8 cellular contexts compared by ENCODE assay signal in genomic region chr12:55019784-55020183, GRCh38. TPM values are rescaled to one million over a fixed set of nuclear protein-coding genes. Genes with fewer than 3 reads are reported as not detected.
A peak's percentile ranks its signal among the peaks of the same experiment; 100 is the strongest.
DNase-seq lines count a peak whose midpoint lies in the region; ATAC-seq, FAIRE-seq and TF ChIP-seq lines count a peak whose summit lies in the region.

A gene with protein sequence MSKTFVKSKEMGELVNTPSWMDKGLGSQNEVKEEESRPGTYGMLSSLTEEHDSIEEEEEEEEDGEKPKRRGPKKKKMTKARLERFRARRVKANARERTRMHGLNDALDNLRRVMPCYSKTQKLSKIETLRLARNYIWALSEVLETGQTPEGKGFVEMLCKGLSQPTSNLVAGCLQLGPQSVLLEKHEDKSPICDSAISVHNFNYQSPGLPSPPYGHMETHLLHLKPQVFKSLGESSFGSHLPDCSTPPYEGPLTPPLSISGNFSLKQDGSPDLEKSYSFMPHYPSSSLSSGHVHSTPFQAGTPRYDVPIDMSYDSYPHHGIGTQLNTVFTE (plus strand): TSS chr12:55019974. CDS start chr12:55026440, 6,466 bp downstream.

- H3K9me3 Mint-ChIP-seq in activated naive CD4-positive, alpha-beta T cell treated with anti-CD3 and anti-CD28 coated beads, Interleukin-2, amount 10 ng/mL, durations not matched to agents 7 days and 5 days: no peaks in the 10 kb centered on the region

- in situ Hi-C loops in K562 (cut with MboI): no loop called here

- no peak within 1 kb of the TSS for H3K4me3 Mint-ChIP-seq in activated naive CD4-positive, alpha-beta T cell treated with anti-CD3 and anti-CD28 coated beads, Interleukin-2, amount 10 ng/mL, durations not matched to agents 7 days and 5 days

- H3K79me2 ChIP-seq in K562 (ENCODE audit: control insufficient read depth, insufficient read depth, low read length): no peaks in the 10 kb centered on the region

- no peaks in the 10 kb centered on the region for H4K20me1 ChIP-seq in K562 (replicated peaks; ENCODE audit: control insufficient read depth, insufficient read depth, low read length)

- peaks cover 44% of the 10 kb centered on the region for H3K27me3 Mint-ChIP-seq in activated naive CD4-positive, alpha-beta T cell treated with anti-CD3 and anti-CD28 coated beads, Interleukin-2, amount 10 ng/mL, durations not matched to agents 7 days and 5 days

- H3K27me3 ChIP-seq in K562 (ENCODE audit: control insufficient read depth in 2 of 2, insufficient read depth in 2 of 2, low read length in 2 of 2): peaks cover 0 to 7% of the 10 kb centered on the region in 2 experiments; a peak in 2 of 5 replicates
- no peaks in the 10 kb centered on the region for H3K27me3 ChIP-seq in kidney epithelial cell (ENCODE audit: control insufficient read depth, insufficient read depth, low read length)
- H3K27me3 ChIP-seq in upper lobe of right lung: peaks cover 20% of the 10 kb centered on the region

- H3K9me3 ChIP-seq in K562 (replicated peaks; ENCODE audit: control insufficient read depth, insufficient read depth, low read depth, low read length): no peaks in the 10 kb centered on the region
- no peaks in the 10 kb centered on the region for H3K9me3 ChIP-seq in upper lobe of right lung

- intact Hi-C loops in K562 (cut with micrococcal nuclease): no loop called here
- intact Hi-C loops in upper lobe of right lung (cut with DNase I): no loop called here

- no peak for TF ChIP-seq RAD21 in K562 (CRISPR knock-in tag; conservative IDR thresholded peaks at IDR 0.05 in 1 of 2, IDR thresholded peaks at IDR 0.05 in 1 of 2)

- 8% methylated on average over 13 of the region's 13 CpGs for WGBS in K562 (ENCODE audit: insufficient coverage, low coverage, missing lambda C conversion rate)

- H2AFZ ChIP-seq in K562 (ENCODE audit: low read depth, low read length): no peak within 1 kb of the TSS

- BruUV-seq in K562 (replicated peaks; lab: Mats Ljungman, UMichigan): no TSS peak

- no peak for TF ChIP-seq EP300 in K562 (IDR thresholded peaks at IDR 0.05; ENCODE audit: low read length)

- H3K36me3 Mint-ChIP-seq in activated naive CD4-positive, alpha-beta T cell treated with anti-CD3 and anti-CD28 coated beads, Interleukin-2, amount 10 ng/mL, durations not matched to agents 7 days and 5 days: no peaks in the 10 kb centered on the region

- peaks cover 2% of the 10 kb centered on the region for H3K4me1 Mint-ChIP-seq in activated naive CD4-positive, alpha-beta T cell treated with anti-CD3 and anti-CD28 coated beads, Interleukin-2, amount 10 ng/mL, durations not matched to agents 7 days and 5 days

- CTCF ChIA-PET in activated naive CD4-positive, alpha-beta T cell treated with anti-CD3 and anti-CD28 coated beads, Interleukin-2, amount 10 ng/mL, durations not matched to agents 7 days and 5 days (lab: Charles Lee): interaction anchor here (0.9 to 1.7 kb wide), 2 partner anchors 26 to 52 kb away, joined by 3 to 6 read pairs; no protein-coding TSS in a partner anchor
- CTCF ChIA-PET in K562 (lab: Yijun Ruan, JAX; ENCODE audit: low intra/inter-chr PET ratio): no interaction called here

- POLR2A ChIA-PET in K562 (lab: Yijun Ruan, JAX): no interaction called here

- no peak within 1 kb of the TSS for H3K27ac Mint-ChIP-seq in activated naive CD4-positive, alpha-beta T cell treated with anti-CD3 and anti-CD28 coated beads, Interleukin-2, amount 10 ng/mL, durations not matched to agents 7 days and 5 days

- peak; percentile 87 for FAIRE-seq in K562 (lab: Jason Lieb, UNC)

- H3K27ac ChIP-seq in K562 (ENCODE audit: extremely low read depth, low read depth, low read length) (no peak within 1 kb of the TSS), upper lobe of right lung (no peak within 1 kb of the TSS)

- TF ChIP-seq CTCF in K562 (IDR thresholded peaks at IDR 0.05 in 2 of 3, conservative IDR thresholded peaks at IDR 0.05 in 1 of 3; ENCODE audit: insufficient read depth in 2 of 3, low read depth in 1 of 3, low read length in 3 of 3) (no peak), kidney epithelial cell (IDR thresholded peaks at IDR 0.05; ENCODE audit: insufficient read depth, low read length, poor library complexity, severe bottlenecking) (no peak), upper lobe of right lung (IDR thresholded peaks at IDR 0.05) (no peak)

- H3K4me2 ChIP-seq in K562 (ENCODE audit: insufficient read depth, low read length): no peak within 1 kb of the TSS

- DNase-seq in activated naive CD4-positive, alpha-beta T cell treated with anti-CD3 and anti-CD28 coated beads, Interleukin-2, amount 10 ng/mL, durations not matched to agents 7 days and 5 days: peak; percentile 41
- DNase-seq in activated naive CD4-positive, alpha-beta T cell (lab: John Stamatoyannopoulos, UW): no peak
- DNase-seq in NCI-H510A (lab: John Stamatoyannopoulos, UW) (peak; percentile 53), K562 (ENCODE audit: extremely low read depth in 1 of 4, low spot score in 3 of 4) (peak; percentile 36 to 73 (median 59)), kidney epithelial cell (ENCODE audit: low read depth) (peak; percentile 39), upper lobe of right lung (peak; percentile 78), activated gamma-delta T cell (lab: John Stamatoyannopoulos, UW) (no peak)

- no peaks in the 10 kb centered on the region for H3K36me3 ChIP-seq in K562 (ENCODE audit: control insufficient read depth, insufficient read depth, low read length)
- no peaks in the 10 kb centered on the region for H3K36me3 ChIP-seq in kidney epithelial cell (ENCODE audit: control insufficient read depth, insufficient read depth, low read length)
- H3K36me3 ChIP-seq in upper lobe of right lung: no peaks in the 10 kb centered on the region

- H3K4me1 ChIP-seq in K562 (replicated peaks in 1 of 2; ENCODE audit: control insufficient read depth in 2 of 2, insufficient read depth in 2 of 2, low read length in 2 of 2): no peaks in the 10 kb centered on the region; a peak in 1 of 5 replicates
- H3K4me1 ChIP-seq in upper lobe of right lung: no peaks in the 10 kb centered on the region

- ATAC-seq in K562 (peak; percentile 100), upper lobe of right lung (peak; percentile 99), HG03108 (IDR thresholded peaks at IDR 0.05; ENCODE audit: unreplicated experiment) (no peak)

- no peaks in the 10 kb centered on the region for H3K9me1 ChIP-seq in K562 (ENCODE audit: control insufficient read depth, insufficient read depth, low read length)

- TF ChIP-seq POLR2A in K562 (conservative IDR thresholded peaks at IDR 0.05): no peak

- H3K4me3 ChIP-seq in K562 (no peak within 1 kb of the TSS), kidney epithelial cell (ENCODE audit: low read depth, low read length) (no peak within 1 kb of the TSS), upper lobe of right lung (no peak within 1 kb of the TSS)

- H3K9ac ChIP-seq in K562 (ENCODE audit: insufficient read depth in 1 of 2, low read depth in 2 of 2, low read length in 2 of 2): peak within 1 kb of the TSS in 1 of 2 experiments; percentile 68; a peak in 1 of 4 replicates

TF ChIP-seq in K562, 482 proteins besides CTCF, POLR2A, EP300 and RAD21 (continues in another document):
- peak; percentile 96 for TF ChIP-seq PRMT5 (CRISPR knock-in tag; IDR thresholded peaks at IDR 0.05)
- TF ChIP-seq EHMT2 (IDR thresholded peaks at IDR 0.05): peak; percentile 99
- TF ChIP-seq, protein P1, sequence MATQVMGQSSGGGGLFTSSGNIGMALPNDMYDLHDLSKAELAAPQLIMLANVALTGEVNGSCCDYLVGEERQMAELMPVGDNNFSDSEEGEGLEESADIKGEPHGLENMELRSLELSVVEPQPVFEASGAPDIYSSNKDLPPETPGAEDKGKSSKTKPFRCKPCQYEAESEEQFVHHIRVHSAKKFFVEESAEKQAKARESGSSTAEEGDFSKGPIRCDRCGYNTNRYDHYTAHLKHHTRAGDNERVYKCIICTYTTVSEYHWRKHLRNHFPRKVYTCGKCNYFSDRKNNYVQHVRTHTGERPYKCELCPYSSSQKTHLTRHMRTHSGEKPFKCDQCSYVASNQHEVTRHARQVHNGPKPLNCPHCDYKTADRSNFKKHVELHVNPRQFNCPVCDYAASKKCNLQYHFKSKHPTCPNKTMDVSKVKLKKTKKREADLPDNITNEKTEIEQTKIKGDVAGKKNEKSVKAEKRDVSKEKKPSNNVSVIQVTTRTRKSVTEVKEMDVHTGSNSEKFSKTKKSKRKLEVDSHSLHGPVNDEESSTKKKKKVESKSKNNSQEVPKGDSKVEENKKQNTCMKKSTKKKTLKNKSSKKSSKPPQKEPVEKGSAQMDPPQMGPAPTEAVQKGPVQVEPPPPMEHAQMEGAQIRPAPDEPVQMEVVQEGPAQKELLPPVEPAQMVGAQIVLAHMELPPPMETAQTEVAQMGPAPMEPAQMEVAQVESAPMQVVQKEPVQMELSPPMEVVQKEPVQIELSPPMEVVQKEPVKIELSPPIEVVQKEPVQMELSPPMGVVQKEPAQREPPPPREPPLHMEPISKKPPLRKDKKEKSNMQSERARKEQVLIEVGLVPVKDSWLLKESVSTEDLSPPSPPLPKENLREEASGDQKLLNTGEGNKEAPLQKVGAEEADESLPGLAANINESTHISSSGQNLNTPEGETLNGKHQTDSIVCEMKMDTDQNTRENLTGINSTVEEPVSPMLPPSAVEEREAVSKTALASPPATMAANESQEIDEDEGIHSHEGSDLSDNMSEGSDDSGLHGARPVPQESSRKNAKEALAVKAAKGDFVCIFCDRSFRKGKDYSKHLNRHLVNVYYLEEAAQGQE (CRISPR knock-in tag; IDR thresholded peaks at IDR 0.05; ENCODE audit: low read depth): peak; percentile 99
- TF ChIP-seq SAP30 (IDR thresholded peaks at IDR 0.05; ENCODE audit: borderline replicate concordance, insufficient read depth, low read depth, low read length, poor library complexity, severe bottlenecking): no peak

RNA-seq across cellular contexts. Expression of the gene that starts here (rescaled TPM):
- total RNA-seq in K562 (2011; cell fraction: chromatin; rRNA removed; ENCODE audit: low replicate concordance): not detected in 2 replicates
- not detected in 2 replicates for total RNA-seq in K562 (2011; cell fraction: nucleolus; rRNA removed)
- not detected in 2 replicates for total RNA-seq in K562 (2011; cell fraction: nucleoplasm; rRNA removed)
- total RNA-seq in K562 (2014; rRNA removed) (not detected in 2 replicates), K562 (2014; rRNA removed; fragmentation: Illumina TruSeq; extraction: Trizol) (not detected in 2 replicates), K562 (2015; rRNA removed; fragmentation: Illumina TruSeq; extraction: Trizol) (not detected in 2 replicates), K562 (2021) (not detected in 2 replicates), kidney epithelial cell (not detected in 2 replicates), upper lobe of right lung (not detected)
- polyA plus RNA-seq in K562 (2011; rRNA removed) (not detected in 2 replicates), K562 (2014; fragmentation: Illumina TruSeq; extraction: Trizol) (not detected in 2 replicates), K562 (2014; fragmentation: Nextera tagmentation; extraction: Ambion mirVana) (not detected), K562 (2014; rRNA removed) (not detected in 2 replicates)
- not detected in 2 replicates for polyA plus RNA-seq in K562 (2011; cell fraction: cytosol; rRNA removed)
- not detected in 2 replicates for polyA plus RNA-seq in K562 (2011; cell fraction: nucleus; rRNA removed)
- polyA plus RNA-seq in K562 (2012): not detected in 2 replicates
- polyA minus RNA-seq in K562 (2011; rRNA and poly(A)+ RNA removed): not detected in 2 replicates
- polyA minus RNA-seq in K562 (2011; cell fraction: cytosol; rRNA and poly(A)+ RNA removed): not detected in 2 replicates
- polyA minus RNA-seq in K562 (2011; cell fraction: nucleus; rRNA and poly(A)+ RNA removed): not detected in 2 replicates

Comparison
In these comparisons a context has a peak if more than half of its experiments do, and no peak if none do; other contexts are left out.
1. DNase-seq: peak in activated naive CD4-positive, alpha-beta T cell treated with anti-CD3 and anti-CD28 coated beads, Interleukin-2, amount 10 ng/mL, durations not matched to agents 7 days and 5 days (single experiment) and NCI-H510A (single experiment); none in activated naive CD4-positive, alpha-beta T cell (0 of 4) and activated gamma-delta T cell (single experiment).
2. Peak in DNase-seq and ATAC-seq in K562; RNA of the gene not detected or under 1 TPM.
3. Peak in DNase-seq in kidney epithelial cell; RNA of the gene not detected or under 1 TPM.
4. Peak in DNase-seq and ATAC-seq in upper lobe of right lung; RNA of the gene not detected or under 1 TPM.